Comparison of ENCODE assay signal across 22 cellular contexts in the genomic region with DNA sequence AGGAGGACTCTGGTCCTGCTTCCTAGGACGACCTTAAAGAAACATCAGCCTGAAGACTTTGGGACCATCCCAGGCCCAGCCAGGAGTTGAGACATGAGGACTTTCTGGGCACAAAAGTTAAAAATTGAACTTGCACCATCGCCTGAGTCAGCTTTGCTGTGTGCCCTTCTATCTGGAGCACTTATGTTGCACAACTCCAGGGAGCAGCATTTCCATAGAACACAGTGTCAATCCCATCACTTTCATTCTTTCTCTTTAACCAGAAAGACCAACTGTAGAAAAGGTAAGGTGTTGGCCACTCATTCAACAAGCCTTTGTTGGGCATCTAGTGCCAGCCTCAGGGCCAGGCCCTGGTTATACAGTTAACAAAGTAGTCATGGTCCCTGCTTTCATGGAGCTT. TPM values are rescaled to one million over a fixed set of nuclear protein-coding genes. Genes with fewer than 3 reads are reported as not detected.
DNase-seq lines count a peak whose midpoint lies in the region; ATAC-seq, FAIRE-seq and TF ChIP-seq lines count a peak whose summit lies in the region.
"Had no signal": no experiment of that assay in that cellular context is flagged by ENCODE, and none has a peak within 500 bp of the region (broad histone marks: within the 10 kb centered on the region; RNA-seq: fewer than 3 reads in every experiment).

No MANE protein-coding gene starts in this region.

- no peaks in the 10 kb centered on the region for H4K20me1 ChIP-seq in HepG2 (ENCODE audit: insufficient read depth, low read length)

- no peaks in the 10 kb centered on the region for H3K79me2 ChIP-seq in HepG2 (ENCODE audit: insufficient read depth, low read length)

- in situ Hi-C loops in HepG2 (cut with HindIII; ENCODE audit: extremely low pct_ligation_motif_present, low pct_unique_long_range_greater_than_20kb): no loop called here

- no peak for FAIRE-seq in HepG2 (lab: Jason Lieb, UNC)
- FAIRE-seq: A204.1, D721Med, G401.6, GM12891, H1 had no signal

- H2AFZ ChIP-seq in HepG2 (ENCODE audit: low read length): no peak overlapping the region

- POLR2A ChIA-PET in HepG2 (lab: Yijun Ruan, JAX): no interaction called here

- H3K27ac ChIP-seq in HepG2 (ENCODE audit: extremely low read length, insufficient read depth, low read length) (no peak overlapping the region), right lobe of liver (no peak overlapping the region), endodermal cell (ENCODE audit: low read depth, low read length) (no peak overlapping the region)

- intact Hi-C loops in HepG2 (cut with micrococcal nuclease; ENCODE audit: unreplicated experiment) (no loop called here), right lobe of liver (cut with DNase I) (no loop called here)

- H3K27me3 Mint-ChIP-seq in endodermal cell (ENCODE audit: insufficient read depth): peaks cover 4% of the 10 kb centered on the region

- TF ChIP-seq RAD21 in HepG2 (CRISPR knock-in tag; IDR thresholded peaks at IDR 0.05): no peak

- H3K9me3 Mint-ChIP-seq in endodermal cell: peaks cover 34% of the 10 kb centered on the region
- H3K9me3 Mint-ChIP-seq: CD8-positive, alpha-beta T cell had no signal

- no peak overlapping the region for H3K4me3 Mint-ChIP-seq in endodermal cell
- H3K4me3 Mint-ChIP-seq: CD14-positive monocyte; CD8-positive, alpha-beta T cell; HFFc6 had no signal

- WGBS in HepG2 (ENCODE audit: low lambda C conversion rate): no CpG with 5 or more reads among the region's 2 CpGs
- 48% methylated on average over 2 of the region's 2 CpGs for WGBS in right lobe of liver (ENCODE audit: insufficient coverage, low coverage, low lambda C conversion rate, missing lambda C conversion rate)
- 85 to 91% methylated on average over 2 of the region's 2 CpGs for WGBS in endodermal cell (ENCODE audit: insufficient coverage in 1 of 2, insufficient read length in 1 of 2), 2 experiments

- peaks cover 40% of the 10 kb centered on the region for H3K4me1 ChIP-seq in HepG2 (ENCODE audit: insufficient read depth, low read length)
- H3K4me1 ChIP-seq in right lobe of liver: no peaks in the 10 kb centered on the region
- H3K4me1 ChIP-seq in endodermal cell (ENCODE audit: control insufficient read depth, insufficient read depth, low read length): peaks cover 13% of the 10 kb centered on the region

- H3K4me1 Mint-ChIP-seq in endodermal cell: peaks cover 19% of the 10 kb centered on the region
- H3K4me1 Mint-ChIP-seq: IgD-negative memory B cell had no signal

- no peak overlapping the region for H3K9ac ChIP-seq in HepG2 (ENCODE audit: insufficient read depth, low read depth, low read length)
- H3K9ac ChIP-seq in endodermal cell (ENCODE audit: extremely low read depth, low read length, poor library complexity, severe bottlenecking): peak overlapping the region; percentile 60

- H3K4me2 ChIP-seq in HepG2 (ENCODE audit: low read depth, low read length): no peak overlapping the region

- H3K27me3 ChIP-seq in HepG2 (ENCODE audit: control insufficient read depth in 1 of 2, insufficient read depth in 2 of 2, low read length in 2 of 2) (no peaks in the 10 kb centered on the region), right lobe of liver (no peaks in the 10 kb centered on the region), endodermal cell (ENCODE audit: control insufficient read depth, insufficient read depth, low read length, poor library complexity, severe bottlenecking) (no peaks in the 10 kb centered on the region)

- no peak for TF ChIP-seq POLR2A in HepG2 (IDR thresholded peaks at IDR 0.05; ENCODE audit: insufficient read depth in 1 of 2, low read depth in 2 of 2, low read length in 2 of 2)
- TF ChIP-seq POLR2A in right lobe of liver (IDR thresholded peaks at IDR 0.05): no peak

- CTCF ChIA-PET in HepG2 (lab: Yijun Ruan, JAX; ENCODE audit: low intra/inter-chr PET ratio, low total read pairs): no interaction called here

- TF ChIP-seq CTCF in HepG2 (CRISPR knock-in tag; IDR thresholded peaks at IDR 0.05): no peak
- no peak for TF ChIP-seq CTCF in right lobe of liver (IDR thresholded peaks at IDR 0.05)
- TF ChIP-seq CTCF in endodermal cell (conservative IDR thresholded peaks at IDR 0.05): no peak
- no peak for TF ChIP-seq CTCF in fibroblast of mammary gland (conservative IDR thresholded peaks at IDR 0.05; ENCODE audit: control insufficient read depth, insufficient read depth, low read depth, low read length)

- H3K27ac Mint-ChIP-seq in endodermal cell: peak overlapping the region; percentile 80
- H3K27ac Mint-ChIP-seq: CD14-positive monocyte; CD8-positive, alpha-beta T cell; HFFc6; IgD-negative memory B cell had no signal

- BruUV-seq in HepG2 (replicated peaks; lab: Mats Ljungman, UMichigan): no TSS peak

- H3K36me3 Mint-ChIP-seq in endodermal cell (ENCODE audit: low read depth): peaks cover 12% of the 10 kb centered on the region
- H3K36me3 Mint-ChIP-seq: CD14-positive monocyte; CD8-positive, alpha-beta T cell; IgD-negative memory B cell had no signal

- TF ChIP-seq EP300 in HepG2 (IDR thresholded peaks at IDR 0.05; ENCODE audit: low read depth in 2 of 2, low read length in 2 of 2) (no peak), HepG2 (CRISPR knock-in tag; IDR thresholded peaks at IDR 0.05; ENCODE audit: borderline replicate concordance) (no peak)

- H3K9me3 ChIP-seq in HepG2 (ENCODE audit: low read length) (no peaks in the 10 kb centered on the region), right lobe of liver (no peaks in the 10 kb centered on the region), endodermal cell (ENCODE audit: control insufficient read depth, low read length) (peaks cover 49% of the 10 kb centered on the region)

- no peak for ATAC-seq in HepG2
- no peak for ATAC-seq in right lobe of liver
- ATAC-seq: CD8-positive, alpha-beta T cell had no signal

- no peak overlapping the region for H3K4me3 ChIP-seq in HepG2 (replicated peaks in 1 of 3; ENCODE audit: insufficient read depth in 1 of 3, low read depth in 2 of 3, low read length in 3 of 3)
- H3K4me3 ChIP-seq in right lobe of liver: no peak overlapping the region
- peak overlapping the region; percentile 59 for H3K4me3 ChIP-seq in endodermal cell (ENCODE audit: low read length)
- H3K4me3 ChIP-seq in fibroblast of mammary gland (ENCODE audit: control insufficient read depth, low read depth, low read length): no peak overlapping the region

- H3K36me3 ChIP-seq in HepG2 (replicated peaks in 1 of 2; ENCODE audit: control insufficient read depth in 1 of 2, insufficient read depth in 2 of 2, low read length in 2 of 2) (no peaks in the 10 kb centered on the region), right lobe of liver (no peaks in the 10 kb centered on the region), endodermal cell (ENCODE audit: control insufficient read depth, insufficient read depth, low read length) (no peaks in the 10 kb centered on the region)

- DNase-seq in HepG2 (ENCODE audit: low spot score): no peak
- DNase-seq in right lobe of liver: no peak
- no peak for DNase-seq in endodermal cell
- DNase-seq in fibroblast of mammary gland (ENCODE audit: low read depth): peak; percentile 34
- DNase-seq in H4 (ENCODE audit: low spot score): no peak
- no peak for DNase-seq in cerebellar cortex (ENCODE audit: low spot score)
- no peak for DNase-seq in foreskin melanocyte
- DNase-seq: CD8-positive, alpha-beta T cell; COR-L47; DMS153; DMS79 treated with DMSO at 0.1 percent for 48 hours; EL; HCEC 1CT; HFFc6 had no signal

RNA-seq across cellular contexts. Expression of gene CLDN24, which starts 8.6 kb away (rescaled TPM):
- total RNA-seq in HepG2 (2016; rRNA removed; fragmentation: Illumina TruSeq; extraction: Trizol) (not detected in 2 replicates), right lobe of liver (not detected), endodermal cell (not detected)
- not detected in 2 replicates for total RNA-seq in HepG2 (2016; cell fraction: cytosol; rRNA removed; fragmentation: Illumina TruSeq; extraction: Trizol; ENCODE audit: low read depth)
- not detected in 2 replicates for total RNA-seq in HepG2 (2016; cell fraction: insoluble cytoplasmic fraction; rRNA removed; fragmentation: Illumina TruSeq; extraction: Trizol)
- total RNA-seq in HepG2 (2016; cell fraction: membrane; rRNA removed; fragmentation: Illumina TruSeq; extraction: Trizol): not detected in 2 replicates
- total RNA-seq in HepG2 (2016; cell fraction: nucleus; rRNA removed; fragmentation: Illumina TruSeq; extraction: Trizol): not detected in 2 replicates
- not detected in 2 replicates for polyA plus RNA-seq in HepG2 (2011; rRNA removed)
- not detected in 2 replicates for polyA plus RNA-seq in HepG2 (2011; cell fraction: cytosol; rRNA removed)
- polyA plus RNA-seq in HepG2 (2011; cell fraction: nucleus; rRNA removed): not detected in 2 replicates
- polyA plus RNA-seq in HepG2 (2012): not detected in 2 replicates
- not detected in 2 replicates for polyA plus RNA-seq in HepG2 (2016; cell fraction: cytosol; fragmentation: Illumina TruSeq; extraction: Trizol; ENCODE audit: low read depth)
- polyA plus RNA-seq in HepG2 (2016; cell fraction: insoluble cytoplasmic fraction; fragmentation: Illumina TruSeq; extraction: Trizol; ENCODE audit: low read depth): not detected in 2 replicates
- not detected in 2 replicates for polyA plus RNA-seq in HepG2 (2016; cell fraction: membrane; fragmentation: Illumina TruSeq; extraction: Trizol; ENCODE audit: low read depth)
- polyA plus RNA-seq in HepG2 (2016; cell fraction: nucleus; fragmentation: Illumina TruSeq; extraction: Trizol; ENCODE audit: insufficient read depth, low read depth): not detected in 2 replicates
- not detected in 2 replicates for polyA minus RNA-seq in HepG2 (2011; rRNA and poly(A)+ RNA removed; ENCODE audit: low replicate concordance)
- not detected in 2 replicates for polyA minus RNA-seq in HepG2 (2011; cell fraction: cytosol; rRNA and poly(A)+ RNA removed)
- not detected in 2 replicates for polyA minus RNA-seq in HepG2 (2011; cell fraction: nucleus; rRNA and poly(A)+ RNA removed)
- polyA plus RNA-seq in endodermal cell (2013, experiment 1 of 2): not detected
- not detected for polyA plus RNA-seq in endodermal cell (2013, experiment 2 of 2)
- total RNA-seq in H4 (2014; rRNA removed; shearing (Covaris generic)): not detected in 2 replicates
- total RNA-seq: CD8-positive, alpha-beta T cell; H1; HFFc6 had no signal
- polyA plus RNA-seq: BJ, CD14-positive monocyte, H1, IgD-negative memory B cell had no signal

RNA-seq across cellular contexts. Expression of gene CLDN22, which starts 10.8 kb away (rescaled TPM):
- total RNA-seq in HepG2 (2016; rRNA removed; fragmentation: Illumina TruSeq; extraction: Trizol) (not detected in 2 replicates), right lobe of liver (not detected), endodermal cell (under 1 TPM in 1 of 2 donors, not detected in 1; 0.15 TPM)
- not detected in 2 replicates for total RNA-seq in HepG2 (2016; cell fraction: cytosol; rRNA removed; fragmentation: Illumina TruSeq; extraction: Trizol; ENCODE audit: low read depth)
- not detected in 2 replicates for total RNA-seq in HepG2 (2016; cell fraction: insoluble cytoplasmic fraction; rRNA removed; fragmentation: Illumina TruSeq; extraction: Trizol)
- not detected in 2 replicates for total RNA-seq in HepG2 (2016; cell fraction: membrane; rRNA removed; fragmentation: Illumina TruSeq; extraction: Trizol)
- not detected in 2 replicates for total RNA-seq in HepG2 (2016; cell fraction: nucleus; rRNA removed; fragmentation: Illumina TruSeq; extraction: Trizol)
- 0.07 TPM in 1 of 2 replicates, not detected in the other for polyA plus RNA-seq in HepG2 (2011; rRNA removed)
- 0.03 TPM in 1 of 2 replicates, not detected in the other for polyA plus RNA-seq in HepG2 (2011; cell fraction: cytosol; rRNA removed)
- polyA plus RNA-seq in HepG2 (2011; cell fraction: nucleus; rRNA removed): not detected in 2 replicates
- 0.90 and 1.0 TPM in 2 replicates for polyA plus RNA-seq in HepG2 (2012)
- not detected in 2 replicates for polyA plus RNA-seq in HepG2 (2016; cell fraction: cytosol; fragmentation: Illumina TruSeq; extraction: Trizol; ENCODE audit: low read depth)
- polyA plus RNA-seq in HepG2 (2016; cell fraction: insoluble cytoplasmic fraction; fragmentation: Illumina TruSeq; extraction: Trizol; ENCODE audit: low read depth): not detected in 2 replicates
- polyA plus RNA-seq in HepG2 (2016; cell fraction: membrane; fragmentation: Illumina TruSeq; extraction: Trizol; ENCODE audit: low read depth): not detected in 2 replicates
- polyA plus RNA-seq in HepG2 (2016; cell fraction: nucleus; fragmentation: Illumina TruSeq; extraction: Trizol; ENCODE audit: insufficient read depth, low read depth): not detected in 2 replicates
- not detected in 2 replicates for polyA minus RNA-seq in HepG2 (2011; rRNA and poly(A)+ RNA removed; ENCODE audit: low replicate concordance)
- polyA minus RNA-seq in HepG2 (2011; cell fraction: cytosol; rRNA and poly(A)+ RNA removed): not detected in 2 replicates
- polyA minus RNA-seq in HepG2 (2011; cell fraction: nucleus; rRNA and poly(A)+ RNA removed): 0.13 TPM in 1 of 2 replicates, not detected in the other
- not detected for polyA plus RNA-seq in endodermal cell (2013, experiment 1 of 2)
- polyA plus RNA-seq in endodermal cell (2013, experiment 2 of 2): not detected
- total RNA-seq in H4 (2014; rRNA removed; shearing (Covaris generic)): not detected in 2 replicates
- total RNA-seq: CD8-positive, alpha-beta T cell; H1; HFFc6 had no signal
- polyA plus RNA-seq: CD14-positive monocyte, H1, IgD-negative memory B cell had no signal
